Comparison of ENCODE assay signal across 1 cellular context in genomic region chr14:67963545-67963944, GRCh38.
TF ChIP-seq lines count a peak whose summit lies in the region.

No MANE protein-coding gene starts in this region.

TF ChIP-seq in IMR-90, 13 proteins besides CTCF, POLR2A, EP300 and RAD21 (continued from another document):
- TF ChIP-seq, protein P1, sequence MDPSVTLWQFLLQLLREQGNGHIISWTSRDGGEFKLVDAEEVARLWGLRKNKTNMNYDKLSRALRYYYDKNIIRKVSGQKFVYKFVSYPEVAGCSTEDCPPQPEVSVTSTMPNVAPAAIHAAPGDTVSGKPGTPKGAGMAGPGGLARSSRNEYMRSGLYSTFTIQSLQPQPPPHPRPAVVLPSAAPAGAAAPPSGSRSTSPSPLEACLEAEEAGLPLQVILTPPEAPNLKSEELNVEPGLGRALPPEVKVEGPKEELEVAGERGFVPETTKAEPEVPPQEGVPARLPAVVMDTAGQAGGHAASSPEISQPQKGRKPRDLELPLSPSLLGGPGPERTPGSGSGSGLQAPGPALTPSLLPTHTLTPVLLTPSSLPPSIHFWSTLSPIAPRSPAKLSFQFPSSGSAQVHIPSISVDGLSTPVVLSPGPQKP (IDR thresholded peaks at IDR 0.05; ENCODE audit: borderline replicate concordance, low read depth, low read length): no peak
- TF ChIP-seq CHD1 (IDR thresholded peaks at IDR 0.05; ENCODE audit: low read depth, low read length): no peak
- TF ChIP-seq CEBPB (IDR thresholded peaks at IDR 0.05; ENCODE audit: low read depth, low read length): no peak
